In genomic region chr13:33263976-33264619, GRCh38 we compare ENCODE assay signal across 20 cellular contexts. TPM values are rescaled to one million over a fixed set of nuclear protein-coding genes. Genes with fewer than 3 reads are reported as not detected.
DNase-seq lines count a peak whose midpoint lies in the region; ATAC-seq and TF ChIP-seq lines count a peak whose summit lies in the region.
"Had no signal": no experiment of that assay in that cellular context is flagged by ENCODE, and none has a peak within 500 bp of the region (broad histone marks: within the 10 kb centered on the region; RNA-seq: fewer than 3 reads in every experiment).

No MANE protein-coding gene starts in this region.

- H3K4me1 Mint-ChIP-seq in MCF 10A (ENCODE audit: insufficient read depth, unreplicated experiment) (peaks cover 86% of the 10 kb centered on the region), osteocyte (ENCODE audit: unreplicated experiment) (peaks cover 89% of the 10 kb centered on the region)
- H3K4me1 Mint-ChIP-seq: activated naive CD8-positive, alpha-beta T cell treated with anti-CD3 and anti-CD28 coated beads, Interleukin-2, amount 50 U/mL, for 24 hours had no signal

- no peak overlapping the region for H2AFZ ChIP-seq in mammary epithelial cell (ENCODE audit: low read depth, low read length)

- dilution Hi-C loops in mammary epithelial cell (cut with HindIII; ENCODE audit: low sequenced_read_pairs) = no loop called here

- no peaks in the 10 kb centered on the region for H4K20me1 ChIP-seq in mammary epithelial cell (ENCODE audit: insufficient read depth, low read length)

- no peaks in the 10 kb centered on the region for H3K27me3 Mint-ChIP-seq in MCF 10A (ENCODE audit: insufficient read depth, unreplicated experiment)
- no peaks in the 10 kb centered on the region for H3K27me3 Mint-ChIP-seq in osteocyte (ENCODE audit: unreplicated experiment)
- H3K27me3 Mint-ChIP-seq: activated naive CD8-positive, alpha-beta T cell treated with anti-CD3 and anti-CD28 coated beads, Interleukin-2, amount 50 U/mL, for 24 hours had no signal

- in situ Hi-C loops in mammary epithelial cell (cut with MboI; ENCODE audit: low sequenced_read_pairs in 2 of 2) = no loop called here

- 97% methylated on average over 5 of the region's 5 CpGs for WGBS in mammary epithelial cell (ENCODE audit: low coverage, missing lambda C conversion rate)
- WGBS in gastroesophageal sphincter (ENCODE audit: low coverage in 1 of 2), 2 donors = 90% methylated on average over 2 to 5 of the region's 5 CpGs

- CTCF ChIA-PET in MCF 10A (lab: Yijun Ruan, JAX) = interaction anchor here (1.0 kb wide), 1 partner anchor 12 kb away, joined by 3 read pairs; no protein-coding TSS in a partner anchor
- CTCF ChIA-PET in mammary epithelial cell (lab: Charles Lee; ENCODE audit: low non-redundant PET) = no interaction called here

- ATAC-seq in gastroesophageal sphincter = peak; percentile 17
- no peak for ATAC-seq in activated naive CD4-positive, alpha-beta T cell treated with anti-CD3 and anti-CD28 coated beads, Interleukin-2, amount 50 U/mL, for 72 hours
- ATAC-seq: activated naive CD8-positive, alpha-beta T cell treated with anti-CD3 and anti-CD28 coated beads, Interleukin-2, amount 50 U/mL, for 24 hours; activated T-cell treated with anti-CD3 and anti-CD28 coated beads, Interleukin-2, amount 50 U/mL, for 4 hours; CD8-positive, alpha-beta T cell; Panc1 had no signal

- H3K4me3 ChIP-seq in mammary epithelial cell (replicated peaks in 1 of 3; ENCODE audit: insufficient read depth in 1 of 3, low read depth in 2 of 3, low read length in 3 of 3) (no peak overlapping the region), gastroesophageal sphincter (no peak overlapping the region), vagina (no peak overlapping the region)
- H3K4me3 ChIP-seq: coronary artery had no signal

- H3K4me2 ChIP-seq in mammary epithelial cell (ENCODE audit: insufficient read depth, low read depth, low read length) = no peak overlapping the region
- H3K4me2 ChIP-seq: KMS-11 had no signal

- H3K79me2 ChIP-seq in mammary epithelial cell (ENCODE audit: insufficient read depth, low read length) = peaks cover 86% of the 10 kb centered on the region

- no peak overlapping the region for H3K9ac ChIP-seq in mammary epithelial cell (ENCODE audit: insufficient read depth, low read length)
- H3K9ac ChIP-seq: KMS-11 had no signal

- H3K36me3 ChIP-seq in mammary epithelial cell (ENCODE audit: insufficient read depth, low read length) (peaks cover 4% of the 10 kb centered on the region), gastroesophageal sphincter (no peaks in the 10 kb centered on the region), vagina (no peaks in the 10 kb centered on the region)

- POLR2A ChIA-PET in MCF 10A (lab: Yijun Ruan, JAX) = interaction anchor here (1.1 to 19.1 kb wide), 3 partner anchors 8 to 21 kb away, joined by 3 to 192 read pairs (median 66); partner anchors contain the start of gene STARD13

- H3K27me3 ChIP-seq in mammary epithelial cell (ENCODE audit: insufficient read depth, low read length) (no peaks in the 10 kb centered on the region), gastroesophageal sphincter (no peaks in the 10 kb centered on the region), vagina (no peaks in the 10 kb centered on the region)

- no peaks in the 10 kb centered on the region for H3K9me3 ChIP-seq in mammary epithelial cell (replicated peaks; ENCODE audit: insufficient read depth, low read length)
- H3K9me3 ChIP-seq in gastroesophageal sphincter = no peaks in the 10 kb centered on the region
- no peaks in the 10 kb centered on the region for H3K9me3 ChIP-seq in vagina

- H3K4me3 Mint-ChIP-seq in MCF 10A (ENCODE audit: unreplicated experiment) (no peak overlapping the region), osteocyte (ENCODE audit: unreplicated experiment) (no peak overlapping the region)
- H3K4me3 Mint-ChIP-seq: activated naive CD8-positive, alpha-beta T cell treated with anti-CD3 and anti-CD28 coated beads, Interleukin-2, amount 50 U/mL, for 24 hours; activated T-cell treated with anti-CD3 and anti-CD28 coated beads, Interleukin-2, amount 50 U/mL, for 4 hours; CD8-positive, alpha-beta T cell; mesothelial cell of epicardium had no signal

- H3K27ac Mint-ChIP-seq in MCF 10A (ENCODE audit: low read depth, unreplicated experiment) = peak overlapping the region; percentile 59
- H3K27ac Mint-ChIP-seq in osteocyte (ENCODE audit: unreplicated experiment) = peak overlapping the region; percentile 66
- no peak overlapping the region for H3K27ac Mint-ChIP-seq in activated naive CD4-positive, alpha-beta T cell treated with anti-CD3 and anti-CD28 coated beads, Interleukin-2, amount 50 U/mL, for 72 hours
- H3K27ac Mint-ChIP-seq: activated naive CD8-positive, alpha-beta T cell treated with anti-CD3 and anti-CD28 coated beads, Interleukin-2, amount 50 U/mL, for 24 hours; CD8-positive, alpha-beta T cell; mesothelial cell of epicardium had no signal

- BruUV-seq in MCF 10A (replicated peaks; lab: Mats Ljungman, UMichigan) (no TSS peak), mammary epithelial cell (replicated peaks; lab: Mats Ljungman, UMichigan) (no TSS peak)

- H3K27ac ChIP-seq in mammary epithelial cell (ENCODE audit: insufficient read depth, low read depth, low read length) (no peak overlapping the region), gastroesophageal sphincter (peak overlapping the region in 3 of 4 donors; percentile 77 to 82 (median 79)), vagina (peak overlapping the region; percentile 40)
- H3K27ac ChIP-seq: 22Rv1, KMS-11 had no signal

- H3K9me3 Mint-ChIP-seq in MCF 10A (ENCODE audit: unreplicated experiment) = no peaks in the 10 kb centered on the region
- H3K9me3 Mint-ChIP-seq in osteocyte (ENCODE audit: unreplicated experiment) = no peaks in the 10 kb centered on the region
- no peaks in the 10 kb centered on the region for H3K9me3 Mint-ChIP-seq in activated naive CD4-positive, alpha-beta T cell treated with anti-CD3 and anti-CD28 coated beads, Interleukin-2, amount 50 U/mL, for 72 hours
- H3K9me3 Mint-ChIP-seq: activated naive CD8-positive, alpha-beta T cell treated with anti-CD3 and anti-CD28 coated beads, Interleukin-2, amount 50 U/mL, for 24 hours; activated T-cell treated with anti-CD3 and anti-CD28 coated beads, Interleukin-2, amount 50 U/mL, for 4 hours; CD8-positive, alpha-beta T cell; mesothelial cell of epicardium had no signal

- DNase-seq in MCF 10A (ENCODE audit: unreplicated experiment) = no peak
- DNase-seq in mammary epithelial cell = no peak
- DNase-seq in osteocyte (ENCODE audit: extremely low spot score, unreplicated experiment) = no peak
- DNase-seq in vagina (ENCODE audit: extremely low spot score in 2 of 2) = no peak
- DNase-seq in activated naive CD4-positive, alpha-beta T cell treated with anti-CD3 and anti-CD28 coated beads, Interleukin-2, amount 50 U/mL, for 72 hours (ENCODE audit: low spot score in 2 of 2) = no peak
- no peak for DNase-seq in SIG-M5 treated with dmso at 0.1 percent for 504 hours (lab: John Stamatoyannopoulos, UW; ENCODE audit: unreplicated experiment)
- DNase-seq in AG08396 (ENCODE audit: low spot score) = no peak
- DNase-seq: activated CD4-positive, alpha-beta T cell treated with anti-CD3 and anti-CD28 coated beads for 4 hours; activated naive CD8-positive, alpha-beta T cell treated with anti-CD3 and anti-CD28 coated beads, Interleukin-2, amount 50 U/mL, for 24 hours; activated T-cell treated with anti-CD3 and anti-CD28 coated beads, Interleukin-2, amount 50 U/mL, for 4 hours; CD8-positive, alpha-beta T cell; NCI-H1694; NCI-H526; T-helper 2 cell had no signal

- no peak for TF ChIP-seq EP300 in gastroesophageal sphincter (IDR thresholded peaks at IDR 0.05)

- intact Hi-C loops in MCF 10A (cut with micrococcal nuclease) = loop anchor here (2.0 kb wide), 1 partner anchor 21 kb away; the partner anchor contains the start of gene STARD13
- intact Hi-C loops in mammary epithelial cell (cut with micrococcal nuclease) = loop anchor here (1.0 to 2.0 kb wide), 4 partner anchors 35 to 278 kb away; no protein-coding TSS in a partner anchor
- intact Hi-C loops in vagina (cut with DNase I) = no loop called here

- TF ChIP-seq POLR2A in gastroesophageal sphincter (IDR thresholded peaks at IDR 0.05) (no peak), vagina (IDR thresholded peaks at IDR 0.05) (no peak)

- TF ChIP-seq CTCF in MCF 10A (IDR thresholded peaks at IDR 0.05; ENCODE audit: unreplicated experiment) (no peak), mammary epithelial cell (conservative IDR thresholded peaks at IDR 0.05 in 1 of 2, IDR thresholded peaks at IDR 0.05 in 1 of 2; ENCODE audit: extremely low read depth in 1 of 2, insufficient read depth in 1 of 2, low read depth in 1 of 2, low read length in 2 of 2) (no peak), gastroesophageal sphincter (IDR thresholded peaks at IDR 0.05) (no peak), osteocyte (IDR thresholded peaks at IDR 0.05) (no peak), vagina (IDR thresholded peaks at IDR 0.05) (no peak)

- H3K4me1 ChIP-seq in mammary epithelial cell (ENCODE audit: insufficient read depth, low read length) (peaks cover 36% of the 10 kb centered on the region), gastroesophageal sphincter (peaks cover 19 to 100% (median 25%) of the 10 kb centered on the region in 3 donors), vagina (peaks cover 68% of the 10 kb centered on the region)

- H3K36me3 Mint-ChIP-seq in MCF 10A (ENCODE audit: insufficient read depth, unreplicated experiment) (peaks cover 54% of the 10 kb centered on the region), osteocyte (ENCODE audit: unreplicated experiment) (peaks cover 28% of the 10 kb centered on the region)
- no peaks in the 10 kb centered on the region for H3K36me3 Mint-ChIP-seq in activated naive CD4-positive, alpha-beta T cell treated with anti-CD3 and anti-CD28 coated beads, Interleukin-2, amount 50 U/mL, for 72 hours
- H3K36me3 Mint-ChIP-seq: CD8-positive, alpha-beta T cell had no signal

RNA-seq across cellular contexts. Expression of gene STARD13, which starts 21.5 kb away (rescaled TPM):
- total RNA-seq in MCF 10A (2022) (26.3 and 31.9 TPM in 2 replicates), mammary epithelial cell (10 to 100 TPM; 10.8 to 15.5 TPM), gastroesophageal sphincter (10 to 100 TPM; 46.2 to 63.3 (median 49.3) TPM), osteocyte (64.8 and 72.0 TPM in 2 replicates), vagina (33.1 TPM)
- 3.8 TPM for polyA plus RNA-seq in mammary epithelial cell
- polyA minus RNA-seq in mammary epithelial cell = 21.7 TPM
- 1 to 10 TPM in 1 of 2 donors, under 1 TPM in 1; 0.50 to 1.3 TPM for total RNA-seq in activated naive CD4-positive, alpha-beta T cell treated with anti-CD3 and anti-CD28 coated beads, Interleukin-2, amount 50 U/mL, for 72 hours
- total RNA-seq: CD8-positive, alpha-beta T cell had no signal

Comparison
In these comparisons a context has a peak if more than half of its experiments do, and no peak if none do; other contexts are left out.
1. H3K27ac Mint-ChIP-seq: peak in MCF 10A (single experiment) and osteocyte (single experiment); none in activated naive CD4-positive, alpha-beta T cell treated with anti-CD3 and anti-CD28 coated beads, Interleukin-2, amount 50 U/mL, for 72 hours (0 of 2).
2. RNA of gene STARD13, which starts 21.5 kb away (total RNA-seq): 64.8 to 72.0 TPM in osteocyte, 46.2 to 63.3 TPM in gastroesophageal sphincter, 33.1 TPM in vagina (single experiment), 26.3 to 31.9 TPM in MCF 10A and 10.8 to 15.5 TPM in mammary epithelial cell; 0.50 to 1.3 TPM in activated naive CD4-positive, alpha-beta T cell treated with anti-CD3 and anti-CD28 coated beads, Interleukin-2, amount 50 U/mL, for 72 hours; every median in the first group is over 4 times any median in the second.